ENCODE assay signal across 9 cellular contexts in the genomic region with DNA sequence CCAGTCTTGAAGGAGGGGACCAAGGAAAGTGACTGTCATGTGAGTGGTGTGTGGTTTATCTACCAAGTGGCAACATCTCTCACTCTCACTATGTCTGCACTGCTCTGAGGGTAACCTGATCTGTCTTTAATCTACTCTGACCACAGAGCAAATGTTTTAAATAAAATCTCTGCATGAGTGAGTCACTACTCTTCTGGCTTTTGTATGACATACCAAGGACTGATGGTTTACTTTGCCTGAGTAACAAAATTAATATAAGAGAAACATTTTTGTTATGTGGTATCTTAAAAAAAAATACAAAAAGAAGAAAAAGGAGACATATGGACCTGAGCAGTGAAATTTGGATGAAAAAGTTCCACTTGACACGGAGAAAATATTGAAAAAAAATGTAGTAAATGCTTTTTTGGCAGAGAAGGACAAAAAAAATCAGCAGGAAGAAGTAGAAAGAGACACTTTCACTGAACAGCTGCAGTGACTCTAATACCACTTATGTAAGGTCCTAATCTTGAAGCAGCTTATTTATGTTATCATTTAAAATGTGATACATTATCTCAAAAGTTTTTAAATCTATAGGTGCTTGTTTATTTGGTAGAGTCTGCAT.
A peak's percentile ranks its signal among the peaks of the same experiment; 100 is the strongest.
DNase-seq lines count a peak whose midpoint lies in the region; ATAC-seq and TF ChIP-seq lines count a peak whose summit lies in the region.
"Had no signal": no experiment of that assay in that cellular context is flagged by ENCODE, and none has a peak within 500 bp of the region (broad histone marks: within the 10 kb centered on the region; RNA-seq: fewer than 3 reads in every experiment).

No MANE protein-coding gene starts in this region.

- in situ Hi-C loops in astrocyte of the cerebellum (cut with HindIII; ENCODE audit: low sequenced_read_pairs): no loop called here

- intact Hi-C loops in left colon (cut with DNase I, micrococcal nuclease): no loop called here

- H3K4me3 ChIP-seq in AG09309 (ENCODE audit: control insufficient read depth, low read depth, low read length) (no peak overlapping the region), astrocyte of the cerebellum (ENCODE audit: low read depth, low read length) (no peak overlapping the region)

- no peak for ATAC-seq in left colon

- peak; percentile 68 for DNase-seq in AG09309 (ENCODE audit: low read depth)
- DNase-seq in HT1080 (ENCODE audit: low read depth): peak; percentile 86
- DNase-seq in astrocyte of the cerebellum (ENCODE audit: low read depth): peak; percentile 79
- DNase-seq in left kidney (ENCODE audit: low read depth, low spot score): peak; percentile 67
- DNase-seq in iPS-NIHi11 (ENCODE audit: low spot score): no peak
- no peak for DNase-seq in left colon
- DNase-seq in Ammon's horn (ENCODE audit: low spot score): no peak
- no peak for DNase-seq in foreskin melanocyte
- DNase-seq: effector memory CD4-positive, alpha-beta T cell had no signal

- TF ChIP-seq CTCF in AG09309 (IDR thresholded peaks at IDR 0.05; ENCODE audit: control insufficient read depth, insufficient read depth, low read depth, low read length, missing control alignments) (no peak), astrocyte of the cerebellum (IDR thresholded peaks at IDR 0.05; ENCODE audit: low read depth, low read length, missing control alignments) (no peak)

Comparison
In these comparisons a context has a peak if more than half of its experiments do, and no peak if none do; other contexts are left out.
1. DNase-seq: peak in AG09309 (single experiment), HT1080 (single experiment), astrocyte of the cerebellum (single experiment) and left kidney (single experiment); none in iPS-NIHi11 (single experiment), left colon (0 of 2), Ammon's horn (single experiment) and foreskin melanocyte (single experiment).